In genomic region chr20:63230800-63231268, GRCh38 we compare ENCODE assay signal across 9 cellular contexts. TPM values are rescaled to one million over a fixed set of nuclear protein-coding genes. Genes with fewer than 3 reads are reported as not detected.
A peak's percentile ranks its signal among the peaks of the same experiment; 100 is the strongest.
DNase-seq lines count a peak whose midpoint lies in the region; ATAC-seq, FAIRE-seq and TF ChIP-seq lines count a peak whose summit lies in the region.
"Had no signal": no experiment of that assay in that cellular context is flagged by ENCODE, and none has a peak within 500 bp of the region (broad histone marks: within the 10 kb centered on the region; RNA-seq: fewer than 3 reads in every experiment).

No MANE protein-coding gene starts in this region.

- H3K36me3 ChIP-seq in ascending aorta: no peaks in the 10 kb centered on the region
- no peaks in the 10 kb centered on the region for H3K36me3 ChIP-seq in hepatocyte (replicated peaks; ENCODE audit: insufficient read depth, low read depth)
- H3K36me3 ChIP-seq in small intestine (ENCODE audit: control insufficient read depth in 2 of 2, insufficient read depth in 2 of 2, low read length in 2 of 2): no peaks in the 10 kb centered on the region

- H3K9me3 Mint-ChIP-seq in activated CD4-positive, alpha-beta memory T cell treated with anti-CD3 and anti-CD28 coated beads for 36 hours: no peaks in the 10 kb centered on the region
- no peaks in the 10 kb centered on the region for H3K9me3 Mint-ChIP-seq in activated CD4-positive, alpha-beta memory T cell treated with anti-CD3 and anti-CD28 coated beads, Interleukin-2, amount 10 ng/mL, durations not matched to agents 7 days and 5 days
- H3K9me3 Mint-ChIP-seq: activated B cell treated with CpG ODN at 0.5 μM for 24 hours had no signal

- POLR2A ChIA-PET in activated CD4-positive, alpha-beta memory T cell treated with anti-CD3 and anti-CD28 coated beads for 36 hours (lab: Charles Lee): no interaction called here
- POLR2A ChIA-PET in activated CD4-positive, alpha-beta memory T cell treated with anti-CD3 and anti-CD28 coated beads, Interleukin-2, amount 10 ng/mL, durations not matched to agents 7 days and 5 days (lab: Charles Lee): no interaction called here

- CTCF ChIA-PET in activated CD4-positive, alpha-beta memory T cell treated with anti-CD3 and anti-CD28 coated beads for 36 hours (lab: Charles Lee): interaction anchor here (1.0 kb wide), 1 partner anchor 10 kb away, joined by 3 read pairs; no protein-coding TSS in a partner anchor
- CTCF ChIA-PET in activated CD4-positive, alpha-beta memory T cell treated with anti-CD3 and anti-CD28 coated beads, Interleukin-2, amount 10 ng/mL, durations not matched to agents 7 days and 5 days (lab: Charles Lee): no interaction called here

- no peaks in the 10 kb centered on the region for H4K20me1 ChIP-seq in hepatocyte (ENCODE audit: insufficient read depth, poor library complexity, severe bottlenecking)

- H3K27me3 ChIP-seq in ascending aorta (peaks cover 3% of the 10 kb centered on the region), hepatocyte (no peaks in the 10 kb centered on the region), small intestine (ENCODE audit: control insufficient read depth in 2 of 2, insufficient read depth in 2 of 2, low read length in 2 of 2) (peaks cover 0 to 4% of the 10 kb centered on the region in 2 donors)

- no peaks in the 10 kb centered on the region for H3K36me3 Mint-ChIP-seq in activated CD4-positive, alpha-beta memory T cell treated with anti-CD3 and anti-CD28 coated beads for 36 hours
- H3K36me3 Mint-ChIP-seq in activated CD4-positive, alpha-beta memory T cell treated with anti-CD3 and anti-CD28 coated beads, Interleukin-2, amount 10 ng/mL, durations not matched to agents 7 days and 5 days (ENCODE audit: low read depth): no peaks in the 10 kb centered on the region

- H3K27me3 Mint-ChIP-seq in activated CD4-positive, alpha-beta memory T cell treated with anti-CD3 and anti-CD28 coated beads for 36 hours: peaks cover 38% of the 10 kb centered on the region
- peaks cover 35% of the 10 kb centered on the region for H3K27me3 Mint-ChIP-seq in activated CD4-positive, alpha-beta memory T cell treated with anti-CD3 and anti-CD28 coated beads, Interleukin-2, amount 10 ng/mL, durations not matched to agents 7 days and 5 days

- H3K4me3 Mint-ChIP-seq in activated CD4-positive, alpha-beta memory T cell treated with anti-CD3 and anti-CD28 coated beads for 36 hours: no peak overlapping the region
- H3K4me3 Mint-ChIP-seq in activated CD4-positive, alpha-beta memory T cell treated with anti-CD3 and anti-CD28 coated beads, Interleukin-2, amount 10 ng/mL, durations not matched to agents 7 days and 5 days: no peak overlapping the region
- H3K4me3 Mint-ChIP-seq: activated B cell treated with CpG ODN at 0.5 μM for 24 hours had no signal

- ATAC-seq in GM21526 (IDR thresholded peaks at IDR 0.05; ENCODE audit: low FRiP score, unreplicated experiment): no peak

- H2AFZ ChIP-seq in hepatocyte: no peak overlapping the region

- peak; percentile 20 for DNase-seq in activated CD4-positive, alpha-beta memory T cell treated with anti-CD3 and anti-CD28 coated beads for 36 hours
- no peak for DNase-seq in activated CD4-positive, alpha-beta memory T cell treated with anti-CD3 and anti-CD28 coated beads, Interleukin-2, amount 10 ng/mL, durations not matched to agents 7 days and 5 days
- DNase-seq in ascending aorta (ENCODE audit: low spot score in 2 of 2) (no peak), hepatocyte (ENCODE audit: low spot score) (peak; percentile 87), small intestine (peak; percentile 43), NCI-H187 (lab: John Stamatoyannopoulos, UW) (no peak), D341Med (ENCODE audit: low spot score) (no peak)
- DNase-seq: activated B cell treated with CpG ODN at 0.5 μM for 24 hours had no signal

- no peak overlapping the region for H3K27ac Mint-ChIP-seq in activated CD4-positive, alpha-beta memory T cell treated with anti-CD3 and anti-CD28 coated beads for 36 hours
- H3K27ac Mint-ChIP-seq in activated CD4-positive, alpha-beta memory T cell treated with anti-CD3 and anti-CD28 coated beads, Interleukin-2, amount 10 ng/mL, durations not matched to agents 7 days and 5 days: no peak overlapping the region
- H3K27ac Mint-ChIP-seq: activated B cell treated with CpG ODN at 0.5 μM for 24 hours had no signal

- no peaks in the 10 kb centered on the region for H3K79me2 ChIP-seq in hepatocyte

- H3K9me3 ChIP-seq in ascending aorta: no peaks in the 10 kb centered on the region
- H3K9me3 ChIP-seq in hepatocyte (ENCODE audit: low read depth): no peaks in the 10 kb centered on the region
- H3K9me3 ChIP-seq in small intestine (ENCODE audit: control insufficient read depth, low read depth): no peaks in the 10 kb centered on the region

- H3K27ac ChIP-seq in ascending aorta: no peak overlapping the region
- no peak overlapping the region for H3K27ac ChIP-seq in hepatocyte
- H3K27ac ChIP-seq in small intestine (ENCODE audit: low read depth in 1 of 2, low read length in 1 of 2): no peak overlapping the region

- H3K4me3 ChIP-seq in ascending aorta (no peak overlapping the region), hepatocyte (no peak overlapping the region), small intestine (ENCODE audit: low read depth in 1 of 2, low read length in 2 of 2) (no peak overlapping the region)

- H3K4me1 Mint-ChIP-seq in activated CD4-positive, alpha-beta memory T cell treated with anti-CD3 and anti-CD28 coated beads for 36 hours (ENCODE audit: low read depth): peaks cover 3% of the 10 kb centered on the region
- peaks cover 1% of the 10 kb centered on the region for H3K4me1 Mint-ChIP-seq in activated CD4-positive, alpha-beta memory T cell treated with anti-CD3 and anti-CD28 coated beads, Interleukin-2, amount 10 ng/mL, durations not matched to agents 7 days and 5 days

- H3K9me2 ChIP-seq in hepatocyte (replicated peaks; ENCODE audit: insufficient read depth): no peaks in the 10 kb centered on the region

- no peak overlapping the region for H3K4me2 ChIP-seq in hepatocyte

- WGBS in hepatocyte (ENCODE audit: low lambda C conversion rate, missing lambda C conversion rate): 19% methylated on average over 17 of the region's 17 CpGs
- WGBS in small intestine, 3 donors: 8 to 14% (median 10%) methylated on average over 17 of the region's 17 CpGs

- H3K4me1 ChIP-seq in ascending aorta (no peaks in the 10 kb centered on the region), hepatocyte (ENCODE audit: insufficient read depth) (peaks cover 13% of the 10 kb centered on the region), small intestine (ENCODE audit: control insufficient read depth in 2 of 2, insufficient read depth in 1 of 2, low read depth in 1 of 2, low read length in 1 of 2) (no peaks in the 10 kb centered on the region)

- FAIRE-seq in small intestine (lab: Jason Lieb, UNC): no peak

- intact Hi-C loops in activated CD4-positive, alpha-beta memory T cell treated with anti-CD3 and anti-CD28 coated beads for 36 hours (cut with micrococcal nuclease): no loop called here
- intact Hi-C loops in ascending aorta (cut with DNase I): loop anchor here (5.0 kb wide), 1 partner anchor 174 kb away; no protein-coding TSS in a partner anchor

- TF ChIP-seq CTCF in ascending aorta (IDR thresholded peaks at IDR 0.05) (peak in 2 of 3 experiments; percentile 24 to 50), hepatocyte (IDR thresholded peaks at IDR 0.05; ENCODE audit: poor library complexity) (peak; percentile 67)

RNA-seq across cellular contexts. Expression of gene BIRC7, which starts 4.9 kb away (rescaled TPM):
- total RNA-seq in activated CD4-positive, alpha-beta memory T cell treated with anti-CD3 and anti-CD28 coated beads for 36 hours: not detected
- total RNA-seq in activated CD4-positive, alpha-beta memory T cell treated with anti-CD3 and anti-CD28 coated beads, Interleukin-2, amount 10 ng/mL, durations not matched to agents 7 days and 5 days: not detected
- total RNA-seq in ascending aorta (not detected), hepatocyte (0.43 TPM in 1 of 2 replicates, not detected in the other)
- polyA plus RNA-seq in hepatocyte (2.0 and 2.1 TPM in 2 replicates), small intestine (under 1 TPM in 1 of 3 donors, not detected in 2; 0.13 TPM)
- total RNA-seq: activated B cell treated with CpG ODN at 0.5 μM for 24 hours had no signal

RNA-seq across cellular contexts. Expression of gene YTHDF1, which starts 14.9 kb away (rescaled TPM):
- total RNA-seq in activated CD4-positive, alpha-beta memory T cell treated with anti-CD3 and anti-CD28 coated beads for 36 hours: 10 to 100 TPM; 32.8 to 32.9 TPM
- 10 to 100 TPM; 36.1 to 36.8 TPM for total RNA-seq in activated CD4-positive, alpha-beta memory T cell treated with anti-CD3 and anti-CD28 coated beads, Interleukin-2, amount 10 ng/mL, durations not matched to agents 7 days and 5 days
- total RNA-seq in ascending aorta (14.2 TPM), hepatocyte (35.9 and 36.0 TPM in 2 replicates)
- polyA plus RNA-seq in hepatocyte (51.2 and 57.4 TPM in 2 replicates), small intestine (10 to 100 TPM; 20.3 to 23.3 (median 22.5) TPM)

RNA-seq across cellular contexts. Expression of gene NKAIN4, which starts 23.4 kb away (rescaled TPM):
- total RNA-seq in activated CD4-positive, alpha-beta memory T cell treated with anti-CD3 and anti-CD28 coated beads for 36 hours: not detected
- not detected for total RNA-seq in activated CD4-positive, alpha-beta memory T cell treated with anti-CD3 and anti-CD28 coated beads, Interleukin-2, amount 10 ng/mL, durations not matched to agents 7 days and 5 days
- total RNA-seq in ascending aorta (not detected), hepatocyte (13.5 and 23.0 TPM in 2 replicates)
- polyA plus RNA-seq in hepatocyte (21.0 and 22.9 TPM in 2 replicates), small intestine (under 1 TPM in 1 of 3 donors, not detected in 2; 0.51 TPM)
- total RNA-seq: activated B cell treated with CpG ODN at 0.5 μM for 24 hours had no signal

RNA-seq across cellular contexts. Expression of gene ARFGAP1, which starts 41.8 kb away (rescaled TPM):
- 10 to 100 TPM; 68.4 to 72.4 TPM for total RNA-seq in activated CD4-positive, alpha-beta memory T cell treated with anti-CD3 and anti-CD28 coated beads for 36 hours
- 10 to 100 TPM; 80.1 to 82.0 TPM for total RNA-seq in activated CD4-positive, alpha-beta memory T cell treated with anti-CD3 and anti-CD28 coated beads, Interleukin-2, amount 10 ng/mL, durations not matched to agents 7 days and 5 days
- 57.0 TPM for total RNA-seq in ascending aorta
- 54.9 and 78.2 TPM in 2 replicates for total RNA-seq in hepatocyte
- polyA plus RNA-seq in hepatocyte: 99.0 and 134 TPM in 2 replicates
- polyA plus RNA-seq in small intestine: 100 to 1,000 TPM in 1 of 3 donors, 10 to 100 TPM in 2; 75.8 to 117 (median 84.8) TPM

Comparison
In these comparisons a context has a peak if more than half of its experiments do, and no peak if none do; other contexts are left out.
1. DNase-seq: peak in activated CD4-positive, alpha-beta memory T cell treated with anti-CD3 and anti-CD28 coated beads for 36 hours (single experiment), hepatocyte (single experiment) and small intestine (single experiment); none in activated CD4-positive, alpha-beta memory T cell treated with anti-CD3 and anti-CD28 coated beads, Interleukin-2, amount 10 ng/mL, durations not matched to agents 7 days and 5 days (single experiment), ascending aorta (0 of 2), NCI-H187 (0 of 2) and D341Med (single experiment).
2. RNA of gene NKAIN4, which starts 23.4 kb away (total RNA-seq): 13.5 to 23.0 TPM in hepatocyte; not detected in activated CD4-positive, alpha-beta memory T cell treated with anti-CD3 and anti-CD28 coated beads, Interleukin-2, amount 10 ng/mL, durations not matched to agents 7 days and 5 days, not detected in activated CD4-positive, alpha-beta memory T cell treated with anti-CD3 and anti-CD28 coated beads for 36 hours and not detected in ascending aorta (single experiment); every median in the first group is over 10 times any median in the second.